ENCODE assay signal across 32 cellular contexts in genomic region chr3:63128380-63128779, GRCh38.
"Had no signal": no experiment of that assay in that cellular context is flagged by ENCODE, and none has a peak within 500 bp of the region (broad histone marks: within the 10 kb centered on the region; RNA-seq: fewer than 3 reads in every experiment).

No MANE protein-coding gene starts in this region.

- DNase-seq: activated CD4-positive, alpha-beta memory T cell treated with anti-CD3 and anti-CD28 coated beads, Interleukin-2, amount 10 ng/mL, durations not matched to agents 7 days and 5 days; activated CD4-positive, alpha-beta T cell treated with anti-CD3 and anti-CD28 coated beads, Interleukin-2, amount 10 ng/mL, durations not matched to agents 7 days and 5 days; activated CD4-positive, CD25-positive, alpha-beta regulatory T cell treated with anti-CD3 and anti-CD28 coated beads, Interleukin-2, amount 50 U/mL, for 72 hours; activated CD8-positive, alpha-beta memory T cell treated with anti-CD3 and anti-CD28 coated beads, Interleukin-2, amount 50 U/mL, for 48 hours; activated gamma-delta T cell; activated naive CD4-positive, alpha-beta T cell treated with anti-CD3 and anti-CD28 coated beads, Interleukin-2, amount 10 ng/mL, durations not matched to agents 7 days and 5 days; activated naive CD8-positive, alpha-beta T cell treated with anti-CD3 and anti-CD28 coated beads, Interleukin-2, amount 10 ng/mL, durations not matched to agents 7 days and 5 days; activated T-cell treated with anti-CD3 and anti-CD28 coated beads, Interleukin-2, amount 50 U/mL, for 24 hours; cerebellar nuclear complex; colonic mucosa; effector CD8-positive, alpha-beta T cell; gastrocnemius medialis; midbrain; naive thymus-derived CD8-positive, alpha-beta T cell; nucleus accumbens; pancreas; retina; stimulated activated CD4-positive, alpha-beta T cell treated with anti-CD3 and anti-CD28 coated beads, Interleukin-12 subunit alpha, Interleukin-12 subunit beta, amount 100 ng/mL, for 4 hours; stimulated activated CD4-positive, alpha-beta T cell treated with anti-CD3 and anti-CD28 coated beads, Interleukin-4, amount 100 ng/mL, for 24 hours; stimulated activated CD8-positive, alpha-beta memory T cell treated with anti-CD3 and anti-CD28 coated beads, Interleukin-4, amount 100 ng/mL, for 48 hours; stimulated activated naive CD8-positive, alpha-beta T cell treated with anti-CD3 and anti-CD28 coated beads, Interleukin-15, amount 100 ng/mL, for 72 hours; substantia nigra; T1000; uterus; WERI-Rb-1 had no signal

- H3K27ac ChIP-seq: ascending aorta, cardiac muscle cell, colonic mucosa, gastrocnemius medialis, hepatocyte, pancreas, prostate gland, skin epidermis, uterus, WERI-Rb-1 had no signal

- H3K9me3 ChIP-seq: ascending aorta, colonic mucosa, gastrocnemius medialis, pancreas, prostate gland, uterus had no signal

- ATAC-seq: gastrocnemius medialis; naive thymus-derived CD8-positive, alpha-beta T cell; pancreas; sciatic nerve; stimulated activated memory B cell treated with anti-CD40 and anti-IgM and Interleukin-4, amounts not matched to agents 10 μg/mL and 1 μg/mL and 100 μg/mL, for 72 hours; stimulated activated naive CD8-positive, alpha-beta T cell treated with anti-CD3 and anti-CD28 coated beads, Interleukin-15, amount 100 ng/mL, for 72 hours had no signal

- H3K4me1 ChIP-seq: ascending aorta, colonic mucosa, gastrocnemius medialis, pancreas, prostate gland, uterus had no signal

- H3K27me3 ChIP-seq: ascending aorta, cardiac muscle cell, colonic mucosa, gastrocnemius medialis, hepatocyte, pancreas, uterus had no signal

- H3K4me3 ChIP-seq: ascending aorta, cardiac muscle cell, colonic mucosa, gastrocnemius medialis, hepatocyte, pancreas, prostate gland, skin epidermis, uterus had no signal

- H3K36me3 ChIP-seq: ascending aorta, cardiac muscle cell, colonic mucosa, gastrocnemius medialis, pancreas, prostate gland, uterus, WERI-Rb-1 had no signal
